Comparison of ENCODE assay signal across 1 cellular context in the genomic region with DNA sequence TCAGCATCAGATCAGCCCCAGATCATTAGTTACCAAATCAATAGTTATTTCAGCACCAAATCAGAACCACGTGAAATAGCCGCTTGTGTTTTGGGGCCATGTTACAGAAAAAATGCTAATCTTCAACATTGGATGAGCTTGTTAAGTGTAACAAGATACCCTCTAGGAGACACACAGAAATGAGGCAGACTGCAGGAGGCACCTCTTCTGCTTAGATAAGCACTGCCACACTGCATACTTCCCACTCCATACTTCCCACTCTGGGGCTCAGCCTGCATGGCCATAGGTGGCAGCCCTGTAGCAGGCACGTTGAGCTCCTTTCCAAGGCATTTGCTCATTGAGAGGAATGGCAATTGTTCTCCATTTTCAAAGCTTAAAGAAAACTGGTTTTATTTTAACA.
TF ChIP-seq lines count a peak whose summit lies in the region.

No MANE protein-coding gene starts in this region.

TF ChIP-seq in K562, 482 proteins besides CTCF, POLR2A, EP300 and RAD21 (continued from another document):
- TF ChIP-seq, protein P1, sequence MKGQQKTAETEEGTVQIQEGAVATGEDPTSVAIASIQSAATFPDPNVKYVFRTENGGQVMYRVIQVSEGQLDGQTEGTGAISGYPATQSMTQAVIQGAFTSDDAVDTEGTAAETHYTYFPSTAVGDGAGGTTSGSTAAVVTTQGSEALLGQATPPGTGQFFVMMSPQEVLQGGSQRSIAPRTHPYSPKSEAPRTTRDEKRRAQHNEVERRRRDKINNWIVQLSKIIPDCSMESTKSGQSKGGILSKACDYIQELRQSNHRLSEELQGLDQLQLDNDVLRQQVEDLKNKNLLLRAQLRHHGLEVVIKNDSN (CRISPR knock-in tag; IDR thresholded peaks at IDR 0.05): no peak
- no peak for TF ChIP-seq ZNF274 (IDR thresholded peaks at IDR 0.05; ENCODE audit: borderline replicate concordance, low read depth, low read length)
- TF ChIP-seq ZC3H11A (IDR thresholded peaks at IDR 0.05; ENCODE audit: low read depth, low read length): no peak
- no peak for TF ChIP-seq STAT5A (IDR thresholded peaks at IDR 0.05; ENCODE audit: borderline replicate concordance, low read length)
- TF ChIP-seq PYGO2 (tag; IDR thresholded peaks at IDR 0.05): no peak
- no peak for TF ChIP-seq DMBX1 (CRISPR knock-in tag; IDR thresholded peaks at IDR 0.05; ENCODE audit: borderline replicate concordance)
